ENCODE assay signal across 25 cellular contexts in the genomic region with DNA sequence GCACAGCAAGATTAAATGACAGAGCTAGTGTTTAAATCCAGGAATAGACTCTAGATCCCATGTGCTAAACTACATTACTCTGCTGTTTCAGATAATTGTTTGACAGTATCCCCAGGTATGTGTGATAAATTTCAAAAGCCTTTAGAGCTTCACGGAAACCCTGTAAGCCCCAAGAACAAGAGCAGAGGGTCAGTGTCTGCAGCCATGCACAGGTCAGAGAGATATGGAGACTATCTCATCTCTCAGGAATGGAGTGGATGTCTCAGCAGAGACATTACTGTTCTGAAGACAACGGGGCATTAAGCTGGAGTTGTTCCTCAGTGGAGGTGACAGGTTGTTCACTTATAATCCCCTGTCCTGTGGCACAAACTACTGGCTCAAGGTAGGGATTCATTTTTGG.
"Had no signal": no experiment of that assay in that cellular context is flagged by ENCODE, and none has a peak within 500 bp of the region (broad histone marks: within the 10 kb centered on the region; RNA-seq: fewer than 3 reads in every experiment).

No MANE protein-coding gene starts in this region.

- H3K9me3 ChIP-seq: esophagus muscularis mucosa, heart left ventricle, left lung, lower lobe of right lung, spleen, testis, transverse colon, uterus had no signal

- ATAC-seq: activated CD8-positive, alpha-beta T cell treated with anti-CD3 and anti-CD28 coated beads for 36 hours; foreskin keratinocyte; heart left ventricle; left lung; lower lobe of right lung; right cardiac atrium; SK-N-SH treated with all-trans-retinoic acid at 6 μM for 48 hours had no signal

- H3K27ac Mint-ChIP-seq: activated CD8-positive, alpha-beta T cell treated with anti-CD3 and anti-CD28 coated beads for 36 hours; dendritic cell treated with granulocyte-macrophage colony-stimulating factor and Interleukin-4, amounts not matched to agents 40 ng/mL and 50 ng/mL, for 4 days; nephron had no signal

- H3K27me3 Mint-ChIP-seq: activated CD8-positive, alpha-beta T cell treated with anti-CD3 and anti-CD28 coated beads for 36 hours; central memory CD8-positive, alpha-beta T cell; dendritic cell treated with granulocyte-macrophage colony-stimulating factor and Interleukin-4, amounts not matched to agents 40 ng/mL and 50 ng/mL, for 4 days had no signal

- H3K4me3 Mint-ChIP-seq: activated CD8-positive, alpha-beta T cell treated with anti-CD3 and anti-CD28 coated beads for 36 hours; dendritic cell treated with granulocyte-macrophage colony-stimulating factor and Interleukin-4, amounts not matched to agents 40 ng/mL and 50 ng/mL, for 4 days; nephron had no signal

- H3K27ac ChIP-seq: esophagus muscularis mucosa, foreskin keratinocyte, heart left ventricle, left lung, lower lobe of right lung, spleen, testis, transverse colon, uterus, VCaP had no signal

- DNase-seq: activated CD4-positive, alpha-beta T cell treated with anti-CD3 and anti-CD28 coated beads for 4 hours; activated CD8-positive, alpha-beta T cell treated with anti-CD3 and anti-CD28 coated beads for 36 hours; activated effector memory CD4-positive, alpha-beta T cell treated with Interleukin-2 at 50 U/mL for 16 hours; activated naive CD4-positive, alpha-beta T cell treated with Interleukin-2 at 50 U/mL for 16 hours; activated T-cell treated with anti-CD3 and anti-CD28 coated beads, Interleukin-2, amount 50 U/mL, for 48 hours; foreskin keratinocyte; heart left ventricle; kidney glomerular epithelial cell; left lung; lower lobe of right lung; mesenchymal stem cell; posterior cingulate gyrus; right cardiac atrium; spleen; stimulated activated naive CD4-positive, alpha-beta T cell treated with Interleukin-2 at 50 U/mL for 16 hours; T-helper 9 cell; testis; transverse colon; uterus had no signal

- H3K4me3 ChIP-seq: esophagus muscularis mucosa, heart left ventricle, left lung, lower lobe of right lung, spleen, testis, transverse colon, uterus had no signal

- H3K27me3 ChIP-seq: esophagus muscularis mucosa, foreskin keratinocyte, heart left ventricle, left lung, spleen, testis, transverse colon, uterus had no signal

- H3K4me1 ChIP-seq: esophagus muscularis mucosa, heart left ventricle, left lung, lower lobe of right lung, testis, uterus had no signal

- H3K36me3 ChIP-seq: heart left ventricle, left lung, lower lobe of right lung, uterus had no signal

- H3K9me3 Mint-ChIP-seq: activated CD8-positive, alpha-beta T cell treated with anti-CD3 and anti-CD28 coated beads for 36 hours; central memory CD8-positive, alpha-beta T cell; dendritic cell treated with granulocyte-macrophage colony-stimulating factor and Interleukin-4, amounts not matched to agents 40 ng/mL and 50 ng/mL, for 4 days; nephron had no signal
